Comparison of ENCODE assay signal across 8 cellular contexts in the genomic region with DNA sequence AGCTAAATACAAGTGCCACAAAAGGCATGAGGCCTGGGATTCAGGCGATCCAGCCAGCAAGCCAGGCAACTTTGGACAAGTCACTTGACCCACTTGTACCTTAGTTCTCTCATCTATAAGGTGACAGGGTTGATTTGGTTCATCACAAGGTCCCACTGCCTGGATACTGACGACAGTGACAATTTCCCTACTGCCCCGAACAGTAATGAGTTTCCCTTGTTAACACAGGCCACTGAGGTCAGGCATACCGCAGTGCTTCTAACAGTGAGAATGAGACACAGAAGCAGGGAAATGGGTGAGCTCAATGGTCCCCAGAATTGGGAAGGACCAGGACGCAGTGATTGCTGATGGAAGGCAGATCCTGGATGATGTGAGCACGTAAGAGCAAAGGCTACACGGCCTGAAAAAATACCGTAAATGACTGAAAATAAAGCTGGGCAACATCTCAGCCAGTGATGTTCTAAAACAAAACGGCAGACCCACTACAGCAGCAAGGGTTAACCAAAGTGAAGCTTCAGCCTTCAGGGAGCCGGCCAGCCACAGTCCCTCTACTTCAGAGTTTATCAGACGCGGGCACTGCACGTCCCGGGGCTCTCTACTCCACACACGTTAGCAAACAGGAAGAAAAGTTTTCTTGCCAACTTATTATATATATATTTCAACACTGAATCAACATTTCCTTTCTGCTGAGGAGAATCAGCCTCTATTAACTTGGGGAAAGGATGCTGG. TPM values are rescaled to one million over a fixed set of nuclear protein-coding genes. Genes with fewer than 3 reads are reported as not detected.
DNase-seq lines count a peak whose midpoint lies in the region; ATAC-seq, FAIRE-seq and TF ChIP-seq lines count a peak whose summit lies in the region.

No MANE protein-coding gene starts in this region.

- TF ChIP-seq POLR2A in body of pancreas (IDR thresholded peaks at IDR 0.05) (no peak), lower leg skin (IDR thresholded peaks at IDR 0.05) (no peak), transverse colon (IDR thresholded peaks at IDR 0.05) (no peak)

- DNase-seq in activated CD4-positive, alpha-beta T cell treated with anti-CD3 and anti-CD28 coated beads, Interleukin-2, amount 10 ng/mL, durations not matched to agents 7 days and 5 days, result no peak
- DNase-seq in activated CD4-positive, alpha-beta T cell treated with anti-CD3 and anti-CD28 coated beads, Interleukin-2, amount 50 U/mL, for 48 hours, result no peak
- DNase-seq in body of pancreas (no peak), lower leg skin (ENCODE audit: low spot score in 2 of 2) (peak in 1 of 2 donors; percentile 80), transverse colon (no peak), frontal cortex (ENCODE audit: low spot score in 2 of 2) (no peak)

- POLR2A ChIA-PET in activated CD4-positive, alpha-beta T cell treated with anti-CD3 and anti-CD28 coated beads, Interleukin-2, amount 10 ng/mL, durations not matched to agents 7 days and 5 days (lab: Charles Lee), result interaction anchor here (0.6 kb wide), 1 partner anchor 60 kb away, joined by 3 read pairs; no protein-coding TSS in a partner anchor

- H3K4me1 ChIP-seq in body of pancreas (peaks cover 80% of the 10 kb centered on the region), transverse colon (peaks cover 59 to 91% (median 79%) of the 10 kb centered on the region in 4 donors)

- H3K4me3 Mint-ChIP-seq in activated CD4-positive, alpha-beta T cell treated with anti-CD3 and anti-CD28 coated beads, Interleukin-2, amount 10 ng/mL, durations not matched to agents 7 days and 5 days, result peak overlapping the region; percentile 84

- in situ Hi-C loops in transverse colon (cut with MboI; ENCODE audit: low pct_ligation_motif_present in 1 of 4, low pct_unique_long_range_greater_than_20kb in 1 of 4, low sequenced_read_pairs in 3 of 4), result no loop called here

- TF ChIP-seq CTCF in body of pancreas (IDR thresholded peaks at IDR 0.05), result no peak
- TF ChIP-seq CTCF in lower leg skin (IDR thresholded peaks at IDR 0.05), result no peak
- no peak for TF ChIP-seq CTCF in transverse colon (IDR thresholded peaks at IDR 0.05)

- 5 to 9% methylated on average over 15 of the region's 15 CpGs for WGBS in body of pancreas, 2 donors
- 14 to 15% methylated on average over 15 of the region's 15 CpGs for WGBS in lower leg skin, 2 donors
- whole genome bisulfite sequencing in transverse colon (ENCODE audit: low coverage in 1 of 2), 2 donors, result 9 to 16% methylated on average over 8 to 15 of the region's 15 CpGs

- peaks cover 72% of the 10 kb centered on the region for H3K36me3 Mint-ChIP-seq in activated CD4-positive, alpha-beta T cell treated with anti-CD3 and anti-CD28 coated beads, Interleukin-2, amount 10 ng/mL, durations not matched to agents 7 days and 5 days (ENCODE audit: low read depth)

- ATAC-seq in body of pancreas (peak; percentile 28), HG03565 (IDR thresholded peaks at IDR 0.05; ENCODE audit: unreplicated experiment) (no peak), HG02973 (IDR thresholded peaks at IDR 0.05; ENCODE audit: unreplicated experiment) (no peak)

- no peaks in the 10 kb centered on the region for H3K27me3 ChIP-seq in body of pancreas
- no peaks in the 10 kb centered on the region for H3K27me3 ChIP-seq in transverse colon

- no peak for TF ChIP-seq EP300 in transverse colon (IDR thresholded peaks at IDR 0.05; ENCODE audit: low read depth)

- H3K9me3 Mint-ChIP-seq in activated CD4-positive, alpha-beta T cell treated with anti-CD3 and anti-CD28 coated beads, Interleukin-2, amount 10 ng/mL, durations not matched to agents 7 days and 5 days, result no peaks in the 10 kb centered on the region

- H3K27me3 Mint-ChIP-seq in activated CD4-positive, alpha-beta T cell treated with anti-CD3 and anti-CD28 coated beads, Interleukin-2, amount 10 ng/mL, durations not matched to agents 7 days and 5 days, result no peaks in the 10 kb centered on the region

- FAIRE-seq in frontal cortex (lab: Jason Lieb, UNC), result no peak

- no peaks in the 10 kb centered on the region for H3K9me3 ChIP-seq in body of pancreas
- no peaks in the 10 kb centered on the region for H3K9me3 ChIP-seq in transverse colon

- CTCF ChIA-PET in activated CD4-positive, alpha-beta T cell treated with anti-CD3 and anti-CD28 coated beads, Interleukin-2, amount 10 ng/mL, durations not matched to agents 7 days and 5 days (lab: Charles Lee), result interaction anchor here (0.6 to 3.2 kb wide), 7 partner anchors 10 to 372 kb away, joined by 3 to 14 read pairs (median 4); no protein-coding TSS in a partner anchor

- intact Hi-C loops in body of pancreas (cut with DNase I) (no loop called here), lower leg skin (cut with DNase I; ENCODE audit: low total_unique reads) (no loop called here), transverse colon (cut with DNase I; ENCODE audit: low total_unique reads) (loop anchor here (10.0 kb wide), 1 partner anchor 423 kb away; a partner anchor contains a TSS)

- H3K27ac ChIP-seq in body of pancreas (peak overlapping the region; percentile 96 to 99 (median 98)), transverse colon (peak overlapping the region; percentile 99 to 100 (median 99))

- H3K4me3 ChIP-seq in body of pancreas (peak overlapping the region; percentile 79 to 93), lower leg skin (ENCODE audit: low read depth, poor library complexity, severe bottlenecking) (peak overlapping the region; percentile 76), transverse colon (peak overlapping the region; percentile 89 to 99 (median 98))

- H3K27ac Mint-ChIP-seq in activated CD4-positive, alpha-beta T cell treated with anti-CD3 and anti-CD28 coated beads, Interleukin-2, amount 10 ng/mL, durations not matched to agents 7 days and 5 days, result peak overlapping the region; percentile 79

- H3K36me3 ChIP-seq in body of pancreas (replicated peaks in 1 of 2; ENCODE audit: insufficient read depth in 1 of 2, low read depth in 2 of 2), result no peaks in the 10 kb centered on the region
- no peaks in the 10 kb centered on the region for H3K36me3 ChIP-seq in transverse colon

- peaks cover 79% of the 10 kb centered on the region for H3K4me1 Mint-ChIP-seq in activated CD4-positive, alpha-beta T cell treated with anti-CD3 and anti-CD28 coated beads, Interleukin-2, amount 10 ng/mL, durations not matched to agents 7 days and 5 days

RNA-seq across cellular contexts. Expression of a gene that starts 0.8 kb away (rescaled TPM):
- total RNA-seq in activated CD4-positive, alpha-beta T cell treated with anti-CD3 and anti-CD28 coated beads, Interleukin-2, amount 10 ng/mL, durations not matched to agents 7 days and 5 days, result 100 to 1,000 TPM; 136 to 152 TPM
- total RNA-seq in body of pancreas, result 10 to 100 TPM; 96.2 to 98.8 TPM
- 100 to 1,000 TPM; 121 to 154 (median 138) TPM for total RNA-seq in lower leg skin
- total RNA-seq in transverse colon, result 100 to 1,000 TPM in 3 of 4 donors, 10 to 100 TPM in 1; 98.5 to 131 (median 114) TPM
- 19.6 TPM for total RNA-seq in frontal cortex

RNA-seq across cellular contexts. Expression of a gene that starts 59.3 kb away (rescaled TPM):
- total RNA-seq in activated CD4-positive, alpha-beta T cell treated with anti-CD3 and anti-CD28 coated beads, Interleukin-2, amount 10 ng/mL, durations not matched to agents 7 days and 5 days, result 10 to 100 TPM; 35.6 to 36.5 TPM
- total RNA-seq in body of pancreas, result 10 to 100 TPM; 17.1 to 24.6 TPM
- total RNA-seq in lower leg skin, result 10 to 100 TPM; 14.5 to 35.8 (median 31.1) TPM
- 10 to 100 TPM in 3 of 4 donors, 1 to 10 TPM in 1; 4.1 to 35.7 (median 26.9) TPM for total RNA-seq in transverse colon
- 57.5 TPM for total RNA-seq in frontal cortex
